In genomic region chr3:197599089-197599765, GRCh38 we compare ENCODE assay signal across 8 cellular contexts. TPM values are rescaled to one million over a fixed set of nuclear protein-coding genes. Genes with fewer than 3 reads are reported as not detected.
DNase-seq lines count a peak whose midpoint lies in the region; ATAC-seq and TF ChIP-seq lines count a peak whose summit lies in the region.

No MANE protein-coding gene starts in this region.

- H3K36me3 ChIP-seq in aorta (ENCODE audit: control insufficient read depth in 1 of 2, insufficient read depth in 2 of 2, low read length in 1 of 2): no peaks in the 10 kb centered on the region

- peak; percentile 76 for ATAC-seq in GM21526 (IDR thresholded peaks at IDR 0.05; ENCODE audit: low FRiP score, unreplicated experiment)
- peak; percentile 91 for ATAC-seq in aorta (ENCODE audit: low FRiP score)

- no peak overlapping the region for H3K27ac ChIP-seq in aorta (ENCODE audit: low read depth in 1 of 2, low read length in 2 of 2)

- H3K4me3 ChIP-seq in aorta (ENCODE audit: low read length in 2 of 2): no peak overlapping the region

- H3K27me3 Mint-ChIP-seq in progenitor cell of endocrine pancreas: no peaks in the 10 kb centered on the region

- TF ChIP-seq CTCF in progenitor cell of endocrine pancreas (IDR thresholded peaks at IDR 0.05; ENCODE audit: unreplicated experiment): peak; percentile 97

- H3K4me1 Mint-ChIP-seq in progenitor cell of endocrine pancreas (ENCODE audit: low read depth): peaks cover 18% of the 10 kb centered on the region

- peak overlapping the region; percentile 49 for H3K27ac Mint-ChIP-seq in progenitor cell of endocrine pancreas

- peaks cover 14% of the 10 kb centered on the region for H3K36me3 Mint-ChIP-seq in progenitor cell of endocrine pancreas (ENCODE audit: insufficient read depth)

- H3K9me3 ChIP-seq in aorta (ENCODE audit: control insufficient read depth, low read length): no peaks in the 10 kb centered on the region

- H3K9me3 Mint-ChIP-seq in progenitor cell of endocrine pancreas (ENCODE audit: low read depth): peaks cover 9% of the 10 kb centered on the region

- DNase-seq in CD1c-positive myeloid dendritic cell (ENCODE audit: extremely low spot score) (peak; percentile 79), NAMALWA (ENCODE audit: low spot score) (peak; percentile 85), glomerular endothelial cell (ENCODE audit: extremely low read depth, low read depth, low spot score) (peak; percentile 25), progenitor cell of endocrine pancreas (ENCODE audit: low spot score, unreplicated experiment) (peak; percentile 61), aorta (peak; percentile 80 to 89), SIG-M5 (lab: John Stamatoyannopoulos, UW) (no peak)
- peak; percentile 53 for DNase-seq in activated T-helper 9 cell treated with anti-CD3 and anti-CD28 coated beads, Interleukin-2, amount 50 U/mL, for 16 hours (ENCODE audit: low read depth)

- WGBS in aorta, 2 donors: 13 to 17% methylated on average over 22 of the region's 22 CpGs

- H3K4me3 Mint-ChIP-seq in progenitor cell of endocrine pancreas (ENCODE audit: low read depth): peak overlapping the region; percentile 42

- intact Hi-C loops in aorta (cut with DNase I): loop anchor here in 1 of 2 donors (10.0 kb wide), 1 partner anchor 76 kb away; no protein-coding TSS in a partner anchor

- H3K4me1 ChIP-seq in aorta (ENCODE audit: control insufficient read depth in 1 of 2, insufficient read depth in 2 of 2, low read length in 2 of 2): no peaks in the 10 kb centered on the region

- no peaks in the 10 kb centered on the region for H3K27me3 ChIP-seq in aorta (ENCODE audit: control insufficient read depth in 1 of 2, insufficient read depth in 2 of 2, low read length in 1 of 2)

RNA-seq across cellular contexts. Expression of gene BDH1, which starts 43.5 kb away (rescaled TPM):
- total RNA-seq in glomerular endothelial cell: 4.7 and 8.8 TPM in 2 replicates
- total RNA-seq in progenitor cell of endocrine pancreas: 41.9 and 42.8 TPM in 2 replicates
- 1 to 10 TPM; 3.5 to 5.6 TPM for total RNA-seq in aorta
- polyA plus RNA-seq in aorta: 10 to 100 TPM in 1 of 2 donors, 1 to 10 TPM in 1; 7.6 to 17.8 TPM
